10 cellular contexts compared by ENCODE assay signal in the genomic region with DNA sequence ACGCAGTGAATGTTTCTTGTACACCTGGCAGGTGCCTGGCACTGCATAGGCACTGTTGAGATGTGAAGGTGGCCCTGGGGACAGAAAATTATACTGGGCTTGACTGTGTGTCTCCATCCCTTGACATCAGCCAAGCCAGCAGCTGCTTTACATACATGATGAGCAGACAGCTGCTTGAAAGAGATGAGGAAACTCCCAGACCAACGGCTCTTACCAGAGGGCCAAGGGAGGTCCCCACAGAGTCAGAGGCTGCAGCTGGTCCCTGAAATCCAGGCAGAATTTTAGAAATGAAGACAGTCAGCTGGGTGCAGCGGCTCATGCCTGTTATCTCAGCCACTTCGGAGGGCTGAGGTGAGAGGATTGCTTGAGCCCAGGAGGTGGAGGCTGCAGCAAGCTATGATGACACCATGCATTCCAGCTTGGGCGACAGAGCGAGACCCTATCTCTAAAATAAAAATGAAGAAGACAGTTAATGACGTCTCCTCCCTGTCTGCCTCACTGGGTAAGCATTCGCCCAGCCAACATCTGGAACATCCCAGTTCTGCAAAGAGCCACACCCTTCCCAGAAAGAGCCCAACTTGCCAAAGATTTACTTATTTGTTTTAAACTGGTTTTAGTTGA. TPM values are rescaled to one million over a fixed set of nuclear protein-coding genes. Genes with fewer than 3 reads are reported as not detected.
DNase-seq lines count a peak whose midpoint lies in the region; ATAC-seq and TF ChIP-seq lines count a peak whose summit lies in the region.
"Had no signal": no experiment of that assay in that cellular context is flagged by ENCODE, and none has a peak within 500 bp of the region (broad histone marks: within the 10 kb centered on the region; RNA-seq: fewer than 3 reads in every experiment).

No MANE protein-coding gene starts in this region.

- H3K27me3 Mint-ChIP-seq in CD4-positive, alpha-beta T cell = no peaks in the 10 kb centered on the region

- H3K4me1 Mint-ChIP-seq in CD4-positive, alpha-beta T cell (ENCODE audit: low read depth) = no peaks in the 10 kb centered on the region

- H3K27me3 ChIP-seq in CD4-positive, alpha-beta T cell (ENCODE audit: control insufficient read depth, insufficient read depth, low read length) = no peaks in the 10 kb centered on the region
- H3K27me3 ChIP-seq: dorsolateral prefrontal cortex, SJSA1 had no signal

- ATAC-seq in GM21360 (IDR thresholded peaks at IDR 0.05; ENCODE audit: unreplicated experiment) = peak; percentile 82
- peak; percentile 89 for ATAC-seq in HG03442 (IDR thresholded peaks at IDR 0.05; ENCODE audit: unreplicated experiment)
- ATAC-seq in CD4-positive, alpha-beta T cell (ENCODE audit: poor library complexity) = no peak

- intact Hi-C loops in CD4-positive, alpha-beta T cell (cut with DNase I, micrococcal nuclease) = loop anchor here in 1 of 2 experiments (5.0 kb wide), 1 partner anchor 34 kb away; no protein-coding TSS in a partner anchor

- H3K36me3 Mint-ChIP-seq in CD4-positive, alpha-beta T cell (ENCODE audit: low read depth) = peaks cover 51% of the 10 kb centered on the region

- DNase-seq in DMS79 treated with DMSO at 0.1 percent for 48 hours (lab: John Stamatoyannopoulos, UW) (peak; percentile 65), foreskin fibroblast (peak; percentile 31 to 78), occipital lobe (lab: John Stamatoyannopoulos, UW) (no peak), SW480 (ENCODE audit: low spot score) (no peak)
- DNase-seq in stimulated activated CD4-positive, alpha-beta T cell treated with anti-CD3 and anti-CD28 coated beads, Interleukin-2, amount 100 ng/mL, for 24 hours = no peak
- DNase-seq in CD4-positive, alpha-beta T cell = no peak
- DNase-seq: dorsolateral prefrontal cortex had no signal

- no peaks in the 10 kb centered on the region for H3K9me3 Mint-ChIP-seq in CD4-positive, alpha-beta T cell

- no peak for TF ChIP-seq CTCF in foreskin fibroblast (IDR thresholded peaks at IDR 0.05; ENCODE audit: low read depth, low read length)
- TF ChIP-seq CTCF in CD4-positive, alpha-beta T cell (IDR thresholded peaks at IDR 0.05) = no peak

- no peaks in the 10 kb centered on the region for H3K9me3 ChIP-seq in CD4-positive, alpha-beta T cell (ENCODE audit: control insufficient read depth, low read length)

- CTCF ChIA-PET in CD4-positive, alpha-beta T cell (lab: Charles Lee) = interaction anchor here (0.6 kb wide), 1 partner anchor 890 kb away, joined by 3 read pairs; no protein-coding TSS in a partner anchor

- H3K4me3 Mint-ChIP-seq in CD4-positive, alpha-beta T cell = no peak overlapping the region

- H3K27ac ChIP-seq in CD4-positive, alpha-beta T cell (ENCODE audit: low read depth, low read length) = no peak overlapping the region
- H3K27ac ChIP-seq: dorsolateral prefrontal cortex, SJSA1 had no signal

- no peak overlapping the region for H3K27ac Mint-ChIP-seq in CD4-positive, alpha-beta T cell

- H3K4me3 ChIP-seq in foreskin fibroblast (ENCODE audit: low read depth in 1 of 2, low read length in 2 of 2) = peak overlapping the region in 1 of 2 donors; percentile 12
- H3K4me3 ChIP-seq: dorsolateral prefrontal cortex, SJSA1 had no signal

- POLR2A ChIA-PET in CD4-positive, alpha-beta T cell (lab: Charles Lee) = no interaction called here

RNA-seq across cellular contexts. Expression of a gene that starts 17.6 kb away (rescaled TPM):
- total RNA-seq in occipital lobe = 14.5 TPM
- 1 to 10 TPM; 7.8 to 8.2 TPM for total RNA-seq in CD4-positive, alpha-beta T cell

Comparison
In these comparisons a context has a peak if more than half of its experiments do, and no peak if none do; other contexts are left out.
1. DNase-seq: peak in DMS79 treated with DMSO at 0.1 percent for 48 hours (single experiment) and foreskin fibroblast (2 of 2); none in occipital lobe (single experiment), SW480 (single experiment), stimulated activated CD4-positive, alpha-beta T cell treated with anti-CD3 and anti-CD28 coated beads, Interleukin-2, amount 100 ng/mL, for 24 hours (0 of 2) and CD4-positive, alpha-beta T cell (0 of 10).